Comparison of ENCODE assay signal across 8 cellular contexts in the genomic region with DNA sequence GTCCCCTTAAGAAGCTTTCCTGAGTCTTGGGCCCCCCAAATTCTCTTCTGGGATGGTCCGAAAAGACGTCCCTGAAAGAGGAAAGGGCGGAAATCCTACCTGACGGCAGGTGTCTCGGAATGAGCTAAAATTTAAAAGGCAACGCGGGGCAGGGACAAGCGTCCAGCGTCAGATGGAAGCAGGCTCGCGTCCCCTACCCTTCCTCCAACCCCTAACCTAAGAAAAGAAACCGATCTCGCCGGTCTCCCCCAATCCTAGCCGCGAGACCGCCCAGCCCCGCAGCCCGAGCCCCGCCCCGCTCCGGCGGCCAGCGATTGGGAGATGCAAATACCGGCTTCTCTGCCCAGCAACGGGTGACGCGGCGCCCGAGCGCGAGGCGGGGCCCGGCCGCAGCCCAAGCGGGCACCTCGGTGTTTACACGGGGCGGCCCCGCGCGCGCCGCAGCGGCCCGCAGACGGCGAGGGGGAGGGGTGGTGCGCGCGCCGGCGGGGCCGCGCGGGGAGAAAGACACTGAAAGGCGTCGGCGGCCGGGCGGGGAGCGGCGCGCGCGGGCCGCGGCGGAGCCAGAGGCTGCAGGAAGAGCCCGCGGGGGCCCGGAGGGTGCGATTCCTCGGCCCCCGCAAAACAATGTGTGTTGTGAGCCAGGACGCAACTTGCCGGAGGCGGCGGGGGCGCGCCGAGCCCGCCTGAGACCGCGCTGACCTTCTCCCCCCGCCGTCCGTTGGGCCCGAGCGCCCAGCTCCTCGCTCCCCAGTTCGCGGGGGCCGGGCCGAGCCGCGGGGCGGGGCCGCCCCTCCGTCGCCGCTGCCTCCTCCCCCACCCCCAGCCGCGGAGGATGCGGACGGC. TPM values are rescaled to one million over a fixed set of nuclear protein-coding genes. Genes with fewer than 3 reads are reported as not detected.
DNase-seq lines count a peak whose midpoint lies in the region; ATAC-seq and TF ChIP-seq lines count a peak whose summit lies in the region.

Gene SOX12, plus strand, starts transcription at position 510 of the 846 bp plus-strand sequence. CDS start 373 bp downstream, outside the sequence.

- H3K4me3 Mint-ChIP-seq in activated naive CD4-positive, alpha-beta T cell treated with anti-CD3 and anti-CD28 coated beads, Interleukin-2, amount 50 U/mL, for 24 hours, result peak within 1 kb of the TSS; percentile 89

- peak within 1 kb of the TSS; percentile 51 for H3K27ac Mint-ChIP-seq in activated naive CD4-positive, alpha-beta T cell treated with anti-CD3 and anti-CD28 coated beads, Interleukin-2, amount 50 U/mL, for 24 hours

- no peaks in the 10 kb centered on the region for H3K36me3 Mint-ChIP-seq in activated naive CD4-positive, alpha-beta T cell treated with anti-CD3 and anti-CD28 coated beads, Interleukin-2, amount 50 U/mL, for 24 hours

- H3K27me3 Mint-ChIP-seq in activated naive CD4-positive, alpha-beta T cell treated with anti-CD3 and anti-CD28 coated beads, Interleukin-2, amount 50 U/mL, for 24 hours, result no peaks in the 10 kb centered on the region

- peak within 1 kb of the TSS; percentile 90 for H3K27ac ChIP-seq in SK-N-MC
- peak within 1 kb of the TSS; percentile 92 for H3K27ac ChIP-seq in temporal lobe (ENCODE audit: low read depth, low read length)

- peaks cover 20% of the 10 kb centered on the region for H3K4me1 Mint-ChIP-seq in activated naive CD4-positive, alpha-beta T cell treated with anti-CD3 and anti-CD28 coated beads, Interleukin-2, amount 50 U/mL, for 24 hours

- peaks cover 5% of the 10 kb centered on the region; the same call in 1 of the 2 replicates for H3K36me3 ChIP-seq in SK-N-MC (ENCODE audit: insufficient read depth, low read length)

- no peaks in the 10 kb centered on the region for H3K9me3 ChIP-seq in SK-N-MC (ENCODE audit: low read depth, low read length)

- peak within 1 kb of the TSS; percentile 96 for H3K4me3 ChIP-seq in SK-N-MC

- TF ChIP-seq CTCF in GM10266 (IDR thresholded peaks at IDR 0.05; ENCODE audit: control insufficient read depth, insufficient read depth, low read depth, missing control alignments), result no peak

- ATAC-seq in HG02610 (IDR thresholded peaks at IDR 0.05; ENCODE audit: unreplicated experiment), result peak; percentile 76

- DNase-seq in GM10266 (ENCODE audit: extremely low spot score) (peak; percentile 98), NCI-H1092 (lab: John Stamatoyannopoulos, UW) (peak; percentile 87), SK-N-MC (ENCODE audit: low read depth, low spot score) (no peak), globus pallidus (ENCODE audit: low spot score) (peak; percentile 94), occipital lobe (lab: John Stamatoyannopoulos, UW) (peak; percentile 96)

- peak within 1 kb of the TSS; percentile 76 for H3K9ac ChIP-seq in SK-N-MC (ENCODE audit: insufficient read length)

- no peaks in the 10 kb centered on the region for H3K9me3 Mint-ChIP-seq in activated naive CD4-positive, alpha-beta T cell treated with anti-CD3 and anti-CD28 coated beads, Interleukin-2, amount 50 U/mL, for 24 hours

RNA-seq across cellular contexts. Expression of gene SOX12, which starts in this region (rescaled TPM):
- total RNA-seq in occipital lobe (9.4 TPM), temporal lobe (15.0 TPM)
